ENCODE assay signal across 28 cellular contexts in genomic region chr12:103821773-103822172, GRCh38. TPM values are rescaled to one million over a fixed set of nuclear protein-coding genes. Genes with fewer than 3 reads are reported as not detected.
DNase-seq lines count a peak whose midpoint lies in the region; ATAC-seq, FAIRE-seq and TF ChIP-seq lines count a peak whose summit lies in the region.
"Had no signal": no experiment of that assay in that cellular context is flagged by ENCODE, and none has a peak within 500 bp of the region (broad histone marks: within the 10 kb centered on the region; RNA-seq: fewer than 3 reads in every experiment).

No MANE protein-coding gene starts in this region.

- H3K27me3 Mint-ChIP-seq in effector memory CD8-positive, alpha-beta T cell = no peaks in the 10 kb centered on the region
- H3K27me3 Mint-ChIP-seq: activated CD4-positive, alpha-beta memory T cell treated with anti-CD3 and anti-CD28 coated beads for 36 hours; activated naive CD8-positive, alpha-beta T cell treated with anti-CD3 and anti-CD28 coated beads, Interleukin-2, amount 10 ng/mL, durations not matched to agents 7 days and 5 days; brain had no signal

- no peaks in the 10 kb centered on the region for H3K9me3 Mint-ChIP-seq in effector memory CD8-positive, alpha-beta T cell

- H3K4me3 ChIP-seq in fibroblast of the aortic adventitia (ENCODE audit: low read depth, low read length) = no peak overlapping the region
- H3K4me3 ChIP-seq: lower lobe of right lung, upper lobe of right lung had no signal

- no peaks in the 10 kb centered on the region for H3K36me3 Mint-ChIP-seq in effector memory CD8-positive, alpha-beta T cell (ENCODE audit: insufficient read depth)

- TF ChIP-seq CTCF in fibroblast of the aortic adventitia (IDR thresholded peaks at IDR 0.05; ENCODE audit: insufficient read depth, low read length) = no peak

- DNase-seq in ELR (ENCODE audit: low read depth) (peak; percentile 51), RCC 7860 (ENCODE audit: low spot score) (no peak), fibroblast of the aortic adventitia (ENCODE audit: low read depth) (peak; percentile 37), renal cortical epithelial cell (ENCODE audit: low read depth) (peak; percentile 40), NCI-H187 (lab: John Stamatoyannopoulos, UW) (no peak)
- DNase-seq in stimulated activated CD4-positive, alpha-beta T cell treated with anti-CD3 and anti-CD28 coated beads, Interleukin-15, amount 100 ng/mL, for 24 hours = no peak
- no peak for DNase-seq in effector memory CD8-positive, alpha-beta T cell
- DNase-seq: activated CD4-positive, alpha-beta memory T cell treated with anti-CD3 and anti-CD28 coated beads for 36 hours; activated effector memory CD4-positive, alpha-beta T cell treated with anti-CD3 and anti-CD28 coated beads, Interleukin-2, amount 50 U/mL, for 16 hours; activated naive CD8-positive, alpha-beta T cell treated with anti-CD3 and anti-CD28 coated beads, Interleukin-2, amount 10 ng/mL, durations not matched to agents 7 days and 5 days; COR-L47; DMS79; effector CD4-positive, alpha-beta T cell; erythroblast; H7; lower lobe of right lung; MM.1S; NCI-H1417 treated with DMSO at 0.1 percent for 48 hours; NCI-H2107; NCI-H510A treated with DMSO at 0.1 percent for 48 hours; stimulated activated CD4-positive, alpha-beta T cell treated with anti-CD3 and anti-CD28 coated beads, Interleukin-1b, Interleukin-23, amount 100 ng/mL, for 48 hours; T-helper 1 cell; upper lobe of right lung had no signal

- no peak overlapping the region for H3K4me3 Mint-ChIP-seq in effector memory CD8-positive, alpha-beta T cell
- H3K4me3 Mint-ChIP-seq: activated CD4-positive, alpha-beta memory T cell treated with anti-CD3 and anti-CD28 coated beads for 36 hours; activated naive CD8-positive, alpha-beta T cell treated with anti-CD3 and anti-CD28 coated beads, Interleukin-2, amount 10 ng/mL, durations not matched to agents 7 days and 5 days; brain had no signal

- no peaks in the 10 kb centered on the region for H3K4me1 Mint-ChIP-seq in effector memory CD8-positive, alpha-beta T cell (ENCODE audit: low read depth in 2 of 2)
- H3K4me1 Mint-ChIP-seq: activated naive CD8-positive, alpha-beta T cell treated with anti-CD3 and anti-CD28 coated beads, Interleukin-2, amount 10 ng/mL, durations not matched to agents 7 days and 5 days had no signal

- no peak for ATAC-seq in effector memory CD8-positive, alpha-beta T cell (replicated peaks)
- ATAC-seq in HG03439 (IDR thresholded peaks at IDR 0.05; ENCODE audit: unreplicated experiment) = no peak
- ATAC-seq: lower lobe of right lung, Panc1, upper lobe of right lung had no signal

- FAIRE-seq in RCC 7860 (lab: Jason Lieb, UNC) = peak; percentile 34
- FAIRE-seq: GM12892, keratinocyte had no signal

- H3K27ac Mint-ChIP-seq in effector memory CD8-positive, alpha-beta T cell = no peak overlapping the region
- H3K27ac Mint-ChIP-seq: activated CD4-positive, alpha-beta memory T cell treated with anti-CD3 and anti-CD28 coated beads for 36 hours; activated naive CD8-positive, alpha-beta T cell treated with anti-CD3 and anti-CD28 coated beads, Interleukin-2, amount 10 ng/mL, durations not matched to agents 7 days and 5 days; brain had no signal

RNA-seq across cellular contexts. Expression of gene NT5DC3, which starts 19.3 kb away (rescaled TPM):
- total RNA-seq in fibroblast of the aortic adventitia (ENCODE audit: low replicate concordance) = 7.0 and 11.7 TPM in 2 replicates
- 11.1 and 20.7 TPM in 2 replicates for total RNA-seq in renal cortical epithelial cell

Comparison
In these comparisons a context has a peak if more than half of its experiments do, and no peak if none do; other contexts are left out.
1. DNase-seq: peak in ELR (single experiment), fibroblast of the aortic adventitia (single experiment) and renal cortical epithelial cell (single experiment); none in RCC 7860 (single experiment), NCI-H187 (0 of 2), stimulated activated CD4-positive, alpha-beta T cell treated with anti-CD3 and anti-CD28 coated beads, Interleukin-15, amount 100 ng/mL, for 24 hours (single experiment) and effector memory CD8-positive, alpha-beta T cell (0 of 3).